Comparison of ENCODE assay signal across 8 cellular contexts in genomic region chr1:228405979-228406265, GRCh38. TPM values are rescaled to one million over a fixed set of nuclear protein-coding genes. Genes with fewer than 3 reads are reported as not detected.
DNase-seq lines count a peak whose midpoint lies in the region; ATAC-seq and TF ChIP-seq lines count a peak whose summit lies in the region.

No MANE protein-coding gene starts in this region.

- peaks cover 31% of the 10 kb centered on the region for H3K36me3 ChIP-seq in neuron (ENCODE audit: insufficient read depth, low read length)

- no TSS peak for BruUV-seq in Calu3 (replicated peaks; lab: Mats Ljungman, UMichigan)

- H3K27ac Mint-ChIP-seq in Calu3 (ENCODE audit: unreplicated experiment), result peak overlapping the region; percentile 74
- peak overlapping the region; percentile 88 for H3K27ac Mint-ChIP-seq in endothelial cell (ENCODE audit: unreplicated experiment)

- intact Hi-C loops in Calu3 (cut with micrococcal nuclease; ENCODE audit: unreplicated experiment), result no loop called here

- peaks cover 52% of the 10 kb centered on the region for H3K4me1 Mint-ChIP-seq in Calu3 (ENCODE audit: low read depth, unreplicated experiment)
- H3K4me1 Mint-ChIP-seq in endothelial cell (ENCODE audit: unreplicated experiment), result peaks cover 26% of the 10 kb centered on the region

- H3K9me3 ChIP-seq in neuron (ENCODE audit: low read length), result peaks cover 2% of the 10 kb centered on the region

- H3K27me3 Mint-ChIP-seq in Calu3 (ENCODE audit: unreplicated experiment) (no peaks in the 10 kb centered on the region), endothelial cell (ENCODE audit: unreplicated experiment) (peaks cover 19% of the 10 kb centered on the region)

- H3K36me3 Mint-ChIP-seq in Calu3 (ENCODE audit: insufficient read depth, unreplicated experiment), result peaks cover 72% of the 10 kb centered on the region
- H3K36me3 Mint-ChIP-seq in endothelial cell (ENCODE audit: low read depth, unreplicated experiment), result peaks cover 14% of the 10 kb centered on the region

- peak overlapping the region; percentile 81 for H3K4me3 Mint-ChIP-seq in Calu3 (ENCODE audit: low read depth, unreplicated experiment)
- H3K4me3 Mint-ChIP-seq in endothelial cell (ENCODE audit: unreplicated experiment), result peak overlapping the region; percentile 98

- H3K4me1 ChIP-seq in neuron (ENCODE audit: insufficient read depth, low read length), result peaks cover 26% of the 10 kb centered on the region

- H3K9me3 Mint-ChIP-seq in Calu3 (ENCODE audit: low read depth, unreplicated experiment) (no peaks in the 10 kb centered on the region), endothelial cell (ENCODE audit: unreplicated experiment) (no peaks in the 10 kb centered on the region)

- peak; percentile 16 for ATAC-seq in GM21737 (IDR thresholded peaks at IDR 0.05; ENCODE audit: unreplicated experiment)

- CTCF ChIA-PET in Calu3 (lab: Charles Lee), result interaction anchor here (1.3 to 2.1 kb wide), 3 partner anchors 9 to 192 kb away, joined by 3 to 8 read pairs (median 7); no protein-coding TSS in a partner anchor

- H3K27me3 ChIP-seq in neuron (ENCODE audit: insufficient read depth, low read length), result no peaks in the 10 kb centered on the region

- TF ChIP-seq CTCF in Calu3 (IDR thresholded peaks at IDR 0.05; ENCODE audit: unreplicated experiment) (no peak), NB4 (IDR thresholded peaks at IDR 0.05; ENCODE audit: low read depth, low read length) (no peak), endothelial cell (IDR thresholded peaks at IDR 0.05; ENCODE audit: unreplicated experiment) (no peak)

- H3K4me3 ChIP-seq in NB4 (ENCODE audit: low read depth, low read length) (peak overlapping the region; percentile 89), neuron (ENCODE audit: low read length) (peak overlapping the region; percentile 98)

- DNase-seq in Calu3, result peak; percentile 32
- no peak for DNase-seq in NB4 (ENCODE audit: low read depth)
- DNase-seq in endothelial cell (ENCODE audit: low spot score), result no peak
- no peak for DNase-seq in DMS114 treated with DMSO at 0.1 percent for 48 hours (lab: John Stamatoyannopoulos, UW; ENCODE audit: unreplicated experiment)
- DNase-seq in DMS 273 treated with DMSO at 0.1 percent for 48 hours (lab: John Stamatoyannopoulos, UW), result no peak
- no peak for DNase-seq in epidermal melanocyte (ENCODE audit: insufficient read length, low spot score)

- TF ChIP-seq POLR2A in NB4 (IDR thresholded peaks at IDR 0.05; ENCODE audit: extremely low read depth, insufficient read length), result no peak

- no peak overlapping the region for H2AFZ ChIP-seq in neuron (ENCODE audit: low read depth, low read length)

RNA-seq across cellular contexts. Expression of gene TRIM11, which starts 0.7 kb away (rescaled TPM):
- 62.9 and 68.2 TPM in 2 replicates for total RNA-seq in Calu3 (2022)
- 39.9 TPM for total RNA-seq in endothelial cell (ENCODE audit: unreplicated experiment)

RNA-seq across cellular contexts. Expression of gene TRIM17, which starts 10.7 kb away (rescaled TPM):
- total RNA-seq in Calu3 (2022) (2.3 and 3.8 TPM in 2 replicates), endothelial cell (ENCODE audit: unreplicated experiment) (2.3 TPM)
